7 cellular contexts compared by ENCODE assay signal in the genomic region with DNA sequence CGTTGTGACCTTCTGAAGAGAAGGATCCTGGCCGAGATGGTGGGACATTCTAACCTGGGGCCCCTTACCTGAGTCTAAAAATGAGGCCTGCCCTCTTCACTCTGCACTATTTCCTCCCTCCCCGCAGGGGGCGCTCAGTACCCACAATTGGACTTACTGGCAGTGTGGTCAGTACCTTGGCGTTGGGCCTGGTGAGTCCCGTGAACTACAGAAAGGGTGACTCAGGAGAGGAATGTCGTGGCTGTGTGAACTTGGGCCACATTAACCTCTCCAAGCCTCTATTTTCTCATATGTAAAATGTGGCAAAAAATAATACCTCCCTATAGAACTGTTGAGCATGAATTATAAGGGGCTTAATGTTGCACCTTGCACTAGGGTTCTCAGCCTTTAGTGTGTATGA. TPM values are rescaled to one million over a fixed set of nuclear protein-coding genes. Genes with fewer than 3 reads are reported as not detected.
A peak's percentile ranks its signal among the peaks of the same experiment; 100 is the strongest.
DNase-seq lines count a peak whose midpoint lies in the region; ATAC-seq, FAIRE-seq and TF ChIP-seq lines count a peak whose summit lies in the region.

No MANE protein-coding gene starts in this region.

- peaks cover 21% of the 10 kb centered on the region; the same call in 1 of the 2 replicates for H3K36me3 ChIP-seq in Loucy (ENCODE audit: insufficient read depth, low read length)
- H3K36me3 ChIP-seq in pancreas = peaks cover 0 to 25% (median 3%) of the 10 kb centered on the region in 3 donors
- peaks cover 21% of the 10 kb centered on the region for H3K36me3 ChIP-seq in thoracic aorta

- WGBS in pancreas, 2 donors = 2 to 6% methylated on average over 7 of the region's 7 CpGs

- H3K4me3 Mint-ChIP-seq in activated naive CD8-positive, alpha-beta T cell treated with anti-CD3 and anti-CD28 coated beads for 36 hours = no peak overlapping the region
- no peak overlapping the region for H3K4me3 Mint-ChIP-seq in glutamatergic neuron (ENCODE audit: unreplicated experiment)

- H2AFZ ChIP-seq in Loucy (ENCODE audit: low read length) = peak overlapping the region; percentile 28; the same call in 1 of the 2 replicates

- FAIRE-seq in pancreas (lab: Jason Lieb, UNC) = no peak

- no peaks in the 10 kb centered on the region for H3K9me2 ChIP-seq in Loucy (replicated peaks; ENCODE audit: low read depth, low read length)

- peak overlapping the region; percentile 42 for H3K4me2 ChIP-seq in Loucy (ENCODE audit: low read depth, low read length, poor library complexity, severe bottlenecking)

- DNase-seq in SKM-1 (lab: John Stamatoyannopoulos, UW; ENCODE audit: unreplicated experiment) (peak; percentile 47), glutamatergic neuron (peak; percentile 86), pancreas (peak; percentile 95 to 98 (median 96)), thoracic aorta (ENCODE audit: low spot score) (peak; percentile 96)
- DNase-seq in activated naive CD8-positive, alpha-beta T cell treated with anti-CD3 and anti-CD28 coated beads for 36 hours = peak; percentile 79

- no peaks in the 10 kb centered on the region for H3K27me3 Mint-ChIP-seq in activated naive CD8-positive, alpha-beta T cell treated with anti-CD3 and anti-CD28 coated beads for 36 hours
- H3K27me3 Mint-ChIP-seq in glutamatergic neuron (ENCODE audit: unreplicated experiment) = peaks cover 6% of the 10 kb centered on the region

- H3K36me3 Mint-ChIP-seq in activated naive CD8-positive, alpha-beta T cell treated with anti-CD3 and anti-CD28 coated beads for 36 hours = peaks cover 17% of the 10 kb centered on the region
- H3K36me3 Mint-ChIP-seq in glutamatergic neuron (ENCODE audit: unreplicated experiment) = no peaks in the 10 kb centered on the region

- peaks cover 4% of the 10 kb centered on the region for H3F3A ChIP-seq in Loucy (ENCODE audit: low read depth)

- H3K4me3 ChIP-seq in Loucy (ENCODE audit: low read length, poor library complexity, severe bottlenecking) (peak overlapping the region; percentile 26), pancreas (no peak overlapping the region), thoracic aorta (no peak overlapping the region)

- peak overlapping the region; percentile 56 for H3K27ac Mint-ChIP-seq in activated naive CD8-positive, alpha-beta T cell treated with anti-CD3 and anti-CD28 coated beads for 36 hours
- H3K27ac Mint-ChIP-seq in glutamatergic neuron (ENCODE audit: unreplicated experiment) = no peak overlapping the region

- peaks cover 26% of the 10 kb centered on the region for H3K4me1 Mint-ChIP-seq in activated naive CD8-positive, alpha-beta T cell treated with anti-CD3 and anti-CD28 coated beads for 36 hours
- peaks cover 8% of the 10 kb centered on the region for H3K4me1 Mint-ChIP-seq in glutamatergic neuron (ENCODE audit: low read depth, unreplicated experiment)

- intact Hi-C loops in pancreas (cut with DNase I) = loop anchor here (5.0 to 10.0 kb wide), 6 partner anchors 52 to 215 kb away; partner anchors contain the start of gene EPN3 (in 1 of the 3)

- H4K20me1 ChIP-seq in Loucy (ENCODE audit: insufficient read depth, low read length, poor library complexity, severe bottlenecking) = peaks cover 6% of the 10 kb centered on the region

- TF ChIP-seq CTCF in GM12872 (IDR thresholded peaks at IDR 0.05; ENCODE audit: insufficient read depth, low read depth, low read length) = peak; percentile 92
- TF ChIP-seq CTCF in Loucy (conservative IDR thresholded peaks at IDR 0.05; ENCODE audit: low read length) = peak; percentile 97
- peak; percentile 83 for TF ChIP-seq CTCF in glutamatergic neuron (IDR thresholded peaks at IDR 0.05; ENCODE audit: partially characterized antibody, unreplicated experiment)
- TF ChIP-seq CTCF in pancreas (IDR thresholded peaks at IDR 0.05) = peak; percentile 70 to 84 (median 80)
- peak; percentile 89 for TF ChIP-seq CTCF in thoracic aorta (IDR thresholded peaks at IDR 0.05)

- H3K79me2 ChIP-seq in Loucy (ENCODE audit: insufficient read depth, low read length) = peaks cover 19% of the 10 kb centered on the region; the same call in 1 of the 2 replicates

- peak overlapping the region; percentile 23 for H3K9ac ChIP-seq in Loucy (ENCODE audit: low read depth, low read length, poor library complexity, severe bottlenecking)

- ATAC-seq in pancreas = peak; percentile 47 to 81 (median 72)
- peak; percentile 69 for ATAC-seq in thoracic aorta (ENCODE audit: insufficient number of reproducible peaks, low FRiP score, low read depth)

- no peaks in the 10 kb centered on the region for H3K9me3 ChIP-seq in Loucy (ENCODE audit: insufficient read depth, low read depth, low read length)
- H3K9me3 ChIP-seq in pancreas = no peaks in the 10 kb centered on the region
- no peaks in the 10 kb centered on the region for H3K9me3 ChIP-seq in thoracic aorta

- H3K27ac ChIP-seq in pancreas = peak overlapping the region in 3 of 4 donors; percentile 20 to 72 (median 59)
- peak overlapping the region; percentile 80 to 81 for H3K27ac ChIP-seq in thoracic aorta

- H3K9me3 Mint-ChIP-seq in activated naive CD8-positive, alpha-beta T cell treated with anti-CD3 and anti-CD28 coated beads for 36 hours = no peaks in the 10 kb centered on the region
- peaks cover 3% of the 10 kb centered on the region for H3K9me3 Mint-ChIP-seq in glutamatergic neuron (ENCODE audit: unreplicated experiment)

- H3K4me1 ChIP-seq in Loucy (ENCODE audit: insufficient read depth, low read length, poor library complexity, severe bottlenecking) (peaks cover 21% of the 10 kb centered on the region), pancreas (peaks cover 7 to 25% (median 11%) of the 10 kb centered on the region in 3 donors), thoracic aorta (ENCODE audit: control insufficient read depth in 1 of 2, low read depth in 2 of 2) (peaks cover 14 to 30% of the 10 kb centered on the region in 2 donors)

- H3K27me3 ChIP-seq in Loucy (ENCODE audit: insufficient read depth, low read length, poor library complexity, severe bottlenecking) = no peaks in the 10 kb centered on the region
- no peaks in the 10 kb centered on the region for H3K27me3 ChIP-seq in pancreas
- no peaks in the 10 kb centered on the region for H3K27me3 ChIP-seq in thoracic aorta (replicated peaks; ENCODE audit: insufficient read depth)

RNA-seq across cellular contexts. Expression of gene RSAD1, which starts 3.9 kb away (rescaled TPM):
- total RNA-seq in activated naive CD8-positive, alpha-beta T cell treated with anti-CD3 and anti-CD28 coated beads for 36 hours = 10 to 100 TPM; 36.5 to 37.0 TPM
- total RNA-seq in glutamatergic neuron (ENCODE audit: unreplicated experiment) (22.0 TPM), pancreas (10 to 100 TPM; 20.1 to 35.7 (median 30.1) TPM), thoracic aorta (10 to 100 TPM; 21.4 to 35.3 TPM)
- polyA plus RNA-seq in pancreas = 10 to 100 TPM; 42.5 to 49.4 TPM

RNA-seq across cellular contexts. Expression of gene CHAD, which starts 13.8 kb away (rescaled TPM):
- not detected for total RNA-seq in activated naive CD8-positive, alpha-beta T cell treated with anti-CD3 and anti-CD28 coated beads for 36 hours
- total RNA-seq in glutamatergic neuron (ENCODE audit: unreplicated experiment) = not detected
- total RNA-seq in pancreas = 10 to 100 TPM in 1 of 6 donors, 1 to 10 TPM in 5; 1.7 to 10.0 (median 5.0) TPM
- 10 to 100 TPM; 13.4 to 26.2 TPM for polyA plus RNA-seq in pancreas
- total RNA-seq in thoracic aorta = not detected

RNA-seq across cellular contexts. Expression of gene MYCBPAP, which starts 25.7 kb away (rescaled TPM):
- 1 to 10 TPM in 1 of 2 experiments, under 1 TPM in 1; 0.56 to 1.1 TPM for total RNA-seq in activated naive CD8-positive, alpha-beta T cell treated with anti-CD3 and anti-CD28 coated beads for 36 hours
- total RNA-seq in glutamatergic neuron (ENCODE audit: unreplicated experiment) = 2.5 TPM
- 1 to 10 TPM in 3 of 6 donors, under 1 TPM in 3; 0.43 to 1.1 (median 0.80) TPM for total RNA-seq in pancreas
- 1 to 10 TPM; 1.1 to 1.7 TPM for polyA plus RNA-seq in pancreas
- under 1 TPM; 0.56 to 0.68 TPM for total RNA-seq in thoracic aorta

RNA-seq across cellular contexts. Expression of gene EPN3, which starts 50.0 kb away (rescaled TPM):
- total RNA-seq in activated naive CD8-positive, alpha-beta T cell treated with anti-CD3 and anti-CD28 coated beads for 36 hours = not detected
- 0.12 TPM for total RNA-seq in glutamatergic neuron (ENCODE audit: unreplicated experiment)
- 10 to 100 TPM in 4 of 6 donors, 1 to 10 TPM in 2; 7.6 to 30.2 (median 12.7) TPM for total RNA-seq in pancreas
- 10 to 100 TPM in 1 of 2 donors, 1 to 10 TPM in 1; 6.9 to 25.4 TPM for polyA plus RNA-seq in pancreas
- 1 to 10 TPM in 1 of 2 donors, not detected in 1; 1.4 TPM for total RNA-seq in thoracic aorta

RNA-seq across cellular contexts. Expression of gene ACSF2, which starts 56.5 kb away (rescaled TPM):
- total RNA-seq in activated naive CD8-positive, alpha-beta T cell treated with anti-CD3 and anti-CD28 coated beads for 36 hours = 1 to 10 TPM; 9.2 to 9.7 TPM
- total RNA-seq in glutamatergic neuron (ENCODE audit: unreplicated experiment) (52.2 TPM), pancreas (10 to 100 TPM in 5 of 6 donors, 1 to 10 TPM in 1; 8.5 to 26.0 (median 18.1) TPM), thoracic aorta (10 to 100 TPM; 11.1 to 41.6 TPM)
- 10 to 100 TPM; 42.4 to 61.2 TPM for polyA plus RNA-seq in pancreas
